ENCODE assay signal across 22 cellular contexts in genomic region chr1:198374288-198374687, GRCh38.
A peak's percentile ranks its signal among the peaks of the same experiment; 100 is the strongest.
DNase-seq lines count a peak whose midpoint lies in the region; ATAC-seq and TF ChIP-seq lines count a peak whose summit lies in the region.
"Had no signal": no experiment of that assay in that cellular context is flagged by ENCODE, and none has a peak within 500 bp of the region (broad histone marks: within the 10 kb centered on the region; RNA-seq: fewer than 3 reads in every experiment).

No MANE protein-coding gene starts in this region.

- H2AK9ac ChIP-seq in IMR-90 (replicated peaks; ENCODE audit: low read depth, low read length, poor library complexity): no peak overlapping the region

- H3K4me1 Mint-ChIP-seq in GM23338: no peaks in the 10 kb centered on the region
- H3K4me1 Mint-ChIP-seq: CD14-positive monocyte had no signal

- H3K27ac ChIP-seq in GM23338 (ENCODE audit: low read depth): no peak overlapping the region
- no peak overlapping the region for H3K27ac ChIP-seq in IMR-90 (ENCODE audit: insufficient read depth, low read length)
- peak overlapping the region; percentile 53 for H3K27ac ChIP-seq in epithelial cell of prostate
- H3K27ac ChIP-seq: A549; BLaER1 treated with 17β-estradiol and CSF1 and Interleukin-3, amounts not matched to agents 10 nM and 100 nM had no signal

- H3K56ac ChIP-seq in IMR-90 (ENCODE audit: extremely low read depth, insufficient read depth, low read length): no peak overlapping the region

- TF ChIP-seq CTCF in GM23338 (conservative IDR thresholded peaks at IDR 0.05; ENCODE audit: low read depth in 2 of 2) (no peak), IMR-90 (conservative IDR thresholded peaks at IDR 0.05; ENCODE audit: low read depth, low read length) (no peak)

- H3K18ac ChIP-seq in IMR-90 (ENCODE audit: low read depth, low read length): no peak overlapping the region

- intact Hi-C loops in IMR-90 (cut with micrococcal nuclease): no loop called here

- H3K27me3 Mint-ChIP-seq in GM23338 (ENCODE audit: insufficient read depth, low read depth, poor library complexity): peaks cover 2% of the 10 kb centered on the region
- H3K27me3 Mint-ChIP-seq: CD4-positive, alpha-beta T cell had no signal

- DNase-seq in GM23338 (ENCODE audit: low spot score) (no peak), IMR-90 (no peak), UCSD-AML1 (lab: John Stamatoyannopoulos, UW; ENCODE audit: unreplicated experiment) (peak; percentile 2), epithelial cell of prostate (ENCODE audit: low read depth, low spot score) (no peak)
- DNase-seq: 8988T; ACHN; AML-193; BE2C; CD4-positive, alpha-beta T cell; CD8-positive, alpha-beta memory T cell; DMS 273 treated with DMSO at 0.1 percent for 48 hours; DMS53; DMS79 treated with DMSO at 0.1 percent for 48 hours; GF-D8; H7; HCEC 1CT had no signal

- no peak overlapping the region for H3K14ac ChIP-seq in IMR-90 (replicated peaks; ENCODE audit: low read depth, low read length)

- H3K27me3 ChIP-seq in GM23338 (ENCODE audit: insufficient read depth): no peaks in the 10 kb centered on the region
- no peaks in the 10 kb centered on the region for H3K27me3 ChIP-seq in IMR-90 (ENCODE audit: control insufficient read depth, insufficient read depth, low read length)
- H3K27me3 ChIP-seq: BE2C; BLaER1 treated with 17β-estradiol and CSF1 and Interleukin-3, amounts not matched to agents 10 nM and 100 nM had no signal

- no peaks in the 10 kb centered on the region for H4K20me1 ChIP-seq in GM23338 (replicated peaks; ENCODE audit: insufficient read depth)
- H4K20me1 ChIP-seq in IMR-90 (ENCODE audit: insufficient read depth, low read length): no peaks in the 10 kb centered on the region
- H4K20me1 ChIP-seq: BLaER1 treated with 17β-estradiol and CSF1 and Interleukin-3, amounts not matched to agents 10 nM and 100 nM had no signal

- H2AK5ac ChIP-seq in IMR-90 (ENCODE audit: low read depth, low read length): 0 out of 2 replicates have a peak overlapping the region, but pooled peaks have one; percentile 9

- peaks cover 8% of the 10 kb centered on the region for H3K9me3 ChIP-seq in IMR-90 (ENCODE audit: control insufficient read depth, insufficient read depth, low read length)
- H3K9me3 ChIP-seq: A549, BE2C had no signal

- H3K79me1 ChIP-seq in IMR-90 (ENCODE audit: low read depth in 1 of 2, low read length in 2 of 2): no peaks in the 10 kb centered on the region

- H3K4me2 ChIP-seq in GM23338 (no peak overlapping the region), IMR-90 (ENCODE audit: low read depth, low read length) (no peak overlapping the region)
- H3K4me2 ChIP-seq: A549; BLaER1 treated with 17β-estradiol and CSF1 and Interleukin-3, amounts not matched to agents 10 nM and 100 nM had no signal

- H4K8ac ChIP-seq in IMR-90 (ENCODE audit: low read depth in 2 of 2, low read length in 2 of 2): no peak overlapping the region

- H3K9me1 ChIP-seq in IMR-90 (ENCODE audit: insufficient read depth, low read length): no peaks in the 10 kb centered on the region

- H3K36me3 Mint-ChIP-seq in GM23338 (ENCODE audit: low read depth): peaks cover 3% of the 10 kb centered on the region; the same call in 1 of the 3 replicates
- H3K36me3 Mint-ChIP-seq: CD14-positive monocyte had no signal

- TF ChIP-seq RAD21 in IMR-90 (IDR thresholded peaks at IDR 0.05; ENCODE audit: low read length): no peak

- dilution Hi-C loops in IMR-90 (cut with HindIII; ENCODE audit: low sequenced_read_pairs, unreplicated experiment): no loop called here

- H3F3A ChIP-seq in GM23338 (replicated peaks; ENCODE audit: low read depth): no peaks in the 10 kb centered on the region

- H3K36me3 ChIP-seq in GM23338 (ENCODE audit: insufficient read depth) (no peaks in the 10 kb centered on the region), IMR-90 (ENCODE audit: control insufficient read depth, insufficient read depth, low read length) (no peaks in the 10 kb centered on the region)
- H3K36me3 ChIP-seq: BE2C; BLaER1 treated with 17β-estradiol and CSF1 and Interleukin-3, amounts not matched to agents 10 nM and 100 nM had no signal

- H2AFZ ChIP-seq in GM23338 (no peak overlapping the region), IMR-90 (replicated peaks; ENCODE audit: low read length, poor library complexity) (no peak overlapping the region)

- in situ Hi-C loops in IMR-90 (cut with MboI; ENCODE audit: low sequenced_read_pairs): no loop called here

- no peak overlapping the region; the same call in 1 of the 2 replicates for H2BK120ac ChIP-seq in IMR-90 (ENCODE audit: low read depth, low read length)

- peaks cover 10% of the 10 kb centered on the region; the same call in 2 of the 3 replicates for H3K9me3 Mint-ChIP-seq in GM23338

- POLR2A ChIA-PET in IMR-90 (lab: Charles Lee; ENCODE audit: unreplicated experiment): no interaction called here

- 0 out of 2 replicates have a peak, but pooled peaks cover 4% of the 10 kb centered on the region for H3K9me2 ChIP-seq in GM23338 (ENCODE audit: insufficient read depth)

- H4K91ac ChIP-seq in IMR-90 (ENCODE audit: insufficient read depth, low read depth, low read length): peak overlapping the region; percentile 9; the same call in 1 of the 2 replicates

- H3K9ac ChIP-seq in IMR-90 (ENCODE audit: low read depth, low read length): no peak overlapping the region
- H3K9ac ChIP-seq: BLaER1 treated with 17β-estradiol and CSF1 and Interleukin-3, amounts not matched to agents 10 nM and 100 nM had no signal

- no peak overlapping the region for H3K27ac Mint-ChIP-seq in GM23338
- H3K27ac Mint-ChIP-seq: CD14-positive monocyte; CD4-positive, alpha-beta T cell; CD8-positive, alpha-beta memory T cell had no signal

- no peak for TF ChIP-seq POLR2A in IMR-90 (IDR thresholded peaks at IDR 0.05; ENCODE audit: low read depth, low read length)

- no peak overlapping the region for H3K4ac ChIP-seq in IMR-90 (ENCODE audit: low read depth, low read length)

- CTCF ChIA-PET in IMR-90 (lab: Yijun Ruan, JAX): no interaction called here

- no peak overlapping the region for H3K4me3 Mint-ChIP-seq in GM23338
- H3K4me3 Mint-ChIP-seq: CD14-positive monocyte; CD4-positive, alpha-beta T cell; CD8-positive, alpha-beta memory T cell had no signal

- H2BK20ac ChIP-seq in IMR-90 (ENCODE audit: low read depth, low read length): peak overlapping the region; percentile 18

- no peak for ATAC-seq in GM23338
- ATAC-seq in IMR-90 (ENCODE audit: low read depth): no peak
- ATAC-seq in HG02840 (IDR thresholded peaks at IDR 0.05; ENCODE audit: low FRiP score, unreplicated experiment): no peak
- ATAC-seq in GM21576 (IDR thresholded peaks at IDR 0.05; ENCODE audit: unreplicated experiment): no peak
- ATAC-seq in SK-N-SH treated with all-trans-retinoic acid at 6 μM for 48 hours: no peak
- ATAC-seq: A549 had no signal

- BruUV-seq in IMR-90 (replicated peaks; lab: Mats Ljungman, UMichigan): no TSS peak

- peak overlapping the region; percentile 51; the same call in 1 of the 3 replicates for H2BK15ac ChIP-seq in IMR-90 (ENCODE audit: low read depth, low read length)

- no peaks in the 10 kb centered on the region for H3K79me2 ChIP-seq in GM23338 (replicated peaks; ENCODE audit: insufficient read depth)

- no peak overlapping the region for H2BK5ac ChIP-seq in IMR-90 (ENCODE audit: low read depth, low read length, poor library complexity, severe bottlenecking)

- H3K4me3 ChIP-seq in GM23338: no peak overlapping the region
- no peak overlapping the region for H3K4me3 ChIP-seq in IMR-90 (ENCODE audit: insufficient read depth, low read depth, low read length)
- H3K4me3 ChIP-seq: A549; BLaER1 treated with 17β-estradiol and CSF1 and Interleukin-3, amounts not matched to agents 10 nM and 100 nM had no signal

- H4K5ac ChIP-seq in IMR-90 (ENCODE audit: low read depth, low read length): no peak overlapping the region

- H3K4me1 ChIP-seq in GM23338 (ENCODE audit: insufficient read depth) (no peaks in the 10 kb centered on the region), IMR-90 (ENCODE audit: control insufficient read depth, insufficient read depth, low read length) (no peaks in the 10 kb centered on the region)
- H3K4me1 ChIP-seq: A549; BE2C; BLaER1 treated with 17β-estradiol and CSF1 and Interleukin-3, amounts not matched to agents 10 nM and 100 nM had no signal

- no peak overlapping the region for H3K23ac ChIP-seq in IMR-90 (ENCODE audit: low read depth, low read length)

TF ChIP-seq in GM23338, 12 proteins besides CTCF, POLR2A, EP300 and RAD21:
- peak; percentile 93 for TF ChIP-seq ZNF331 (CRISPR knock-in tag; IDR thresholded peaks at IDR 0.05; ENCODE audit: low read depth)
- no peak for TF ChIP-seq NANOG (IDR thresholded peaks at IDR 0.05; ENCODE audit: borderline replicate concordance)
TF ChIP-seq in GM23338: peak in this region for 1.

TF ChIP-seq in IMR-90, 13 proteins besides CTCF, POLR2A, EP300 and RAD21 (continues in another document):
- no peak for TF ChIP-seq MAZ (IDR thresholded peaks at IDR 0.05; ENCODE audit: borderline replicate concordance, low read depth, low read length)
- no peak for TF ChIP-seq USF2 (IDR thresholded peaks at IDR 0.05; ENCODE audit: low read depth, low read length)
- TF ChIP-seq MAFK (IDR thresholded peaks at IDR 0.05; ENCODE audit: low read depth, low read length): no peak
- no peak for TF ChIP-seq NFE2L2 (IDR thresholded peaks at IDR 0.05; ENCODE audit: low read depth, low read length)
- no peak for TF ChIP-seq RCOR1 (IDR thresholded peaks at IDR 0.05; ENCODE audit: insufficient replicate concordance, low read length)
- no peak for TF ChIP-seq SMC3 (IDR thresholded peaks at IDR 0.05; ENCODE audit: low read depth, low read length)

TF ChIP-seq in SK-N-SH treated with all-trans-retinoic acid at 6 μM for 48 hours, 23 proteins besides CTCF, POLR2A, EP300 and RAD21 (continues in another document):
- TF ChIP-seq POU6F1 (CRISPR knock-in tag; IDR thresholded peaks at IDR 0.05; ENCODE audit: borderline replicate concordance, low read depth): no peak
- TF ChIP-seq ZC3H10 (CRISPR knock-in tag; IDR thresholded peaks at IDR 0.05): no peak
- TF ChIP-seq TCF4 (CRISPR knock-in tag; IDR thresholded peaks at IDR 0.05; ENCODE audit: borderline replicate concordance): no peak
- TF ChIP-seq ZFP30 (CRISPR knock-in tag; IDR thresholded peaks at IDR 0.05): no peak
- no peak for TF ChIP-seq SNAI2 (CRISPR knock-in tag; IDR thresholded peaks at IDR 0.05)
- no peak for TF ChIP-seq CSDC2 (CRISPR knock-in tag; IDR thresholded peaks at IDR 0.05)
- TF ChIP-seq OSR1 (CRISPR knock-in tag; IDR thresholded peaks at IDR 0.05): no peak
